2 cellular contexts compared by ENCODE assay signal in the genomic region with DNA sequence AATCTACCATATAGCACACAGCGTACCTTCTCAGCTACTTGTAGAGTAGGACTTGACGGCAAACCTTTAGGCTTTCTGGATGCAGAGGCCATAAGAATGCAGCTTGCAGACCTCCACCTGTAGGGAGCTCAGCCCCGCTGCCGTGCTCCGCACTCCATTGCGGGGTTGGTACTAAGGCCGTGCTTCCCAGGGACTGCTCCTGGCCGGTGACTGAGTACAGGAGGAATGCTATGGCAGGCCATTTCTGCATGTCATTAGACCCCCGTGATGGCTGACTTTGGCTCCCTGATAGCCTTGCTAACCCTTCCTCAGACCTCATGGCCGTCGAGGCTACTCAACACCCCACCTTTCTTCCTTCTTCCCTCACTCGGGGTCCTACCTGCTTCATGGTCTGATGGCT.
TF ChIP-seq lines count a peak whose summit lies in the region.

No MANE protein-coding gene starts in this region.

TF ChIP-seq in GM23338, 12 proteins besides CTCF, POLR2A, EP300 and RAD21:
- no peak for TF ChIP-seq JUNB (IDR thresholded peaks at IDR 0.05; ENCODE audit: unreplicated experiment)
- no peak for TF ChIP-seq STAT1 (IDR thresholded peaks at IDR 0.05; ENCODE audit: unreplicated experiment)
- TF ChIP-seq NANOG (IDR thresholded peaks at IDR 0.05; ENCODE audit: borderline replicate concordance), result no peak
- no peak for TF ChIP-seq EZH2 (IDR thresholded peaks at IDR 0.05; ENCODE audit: low read depth, unreplicated experiment)
- no peak for TF ChIP-seq CREB1 (CRISPR knock-in tag; IDR thresholded peaks at IDR 0.05; ENCODE audit: low read depth)
- TF ChIP-seq ZNF114 (CRISPR knock-in tag; IDR thresholded peaks at IDR 0.05), result no peak
- TF ChIP-seq, protein P1, sequence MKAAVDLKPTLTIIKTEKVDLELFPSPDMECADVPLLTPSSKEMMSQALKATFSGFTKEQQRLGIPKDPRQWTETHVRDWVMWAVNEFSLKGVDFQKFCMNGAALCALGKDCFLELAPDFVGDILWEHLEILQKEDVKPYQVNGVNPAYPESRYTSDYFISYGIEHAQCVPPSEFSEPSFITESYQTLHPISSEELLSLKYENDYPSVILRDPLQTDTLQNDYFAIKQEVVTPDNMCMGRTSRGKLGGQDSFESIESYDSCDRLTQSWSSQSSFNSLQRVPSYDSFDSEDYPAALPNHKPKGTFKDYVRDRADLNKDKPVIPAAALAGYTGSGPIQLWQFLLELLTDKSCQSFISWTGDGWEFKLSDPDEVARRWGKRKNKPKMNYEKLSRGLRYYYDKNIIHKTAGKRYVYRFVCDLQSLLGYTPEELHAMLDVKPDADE (IDR thresholded peaks at IDR 0.05), result no peak
- TF ChIP-seq, protein P2, sequence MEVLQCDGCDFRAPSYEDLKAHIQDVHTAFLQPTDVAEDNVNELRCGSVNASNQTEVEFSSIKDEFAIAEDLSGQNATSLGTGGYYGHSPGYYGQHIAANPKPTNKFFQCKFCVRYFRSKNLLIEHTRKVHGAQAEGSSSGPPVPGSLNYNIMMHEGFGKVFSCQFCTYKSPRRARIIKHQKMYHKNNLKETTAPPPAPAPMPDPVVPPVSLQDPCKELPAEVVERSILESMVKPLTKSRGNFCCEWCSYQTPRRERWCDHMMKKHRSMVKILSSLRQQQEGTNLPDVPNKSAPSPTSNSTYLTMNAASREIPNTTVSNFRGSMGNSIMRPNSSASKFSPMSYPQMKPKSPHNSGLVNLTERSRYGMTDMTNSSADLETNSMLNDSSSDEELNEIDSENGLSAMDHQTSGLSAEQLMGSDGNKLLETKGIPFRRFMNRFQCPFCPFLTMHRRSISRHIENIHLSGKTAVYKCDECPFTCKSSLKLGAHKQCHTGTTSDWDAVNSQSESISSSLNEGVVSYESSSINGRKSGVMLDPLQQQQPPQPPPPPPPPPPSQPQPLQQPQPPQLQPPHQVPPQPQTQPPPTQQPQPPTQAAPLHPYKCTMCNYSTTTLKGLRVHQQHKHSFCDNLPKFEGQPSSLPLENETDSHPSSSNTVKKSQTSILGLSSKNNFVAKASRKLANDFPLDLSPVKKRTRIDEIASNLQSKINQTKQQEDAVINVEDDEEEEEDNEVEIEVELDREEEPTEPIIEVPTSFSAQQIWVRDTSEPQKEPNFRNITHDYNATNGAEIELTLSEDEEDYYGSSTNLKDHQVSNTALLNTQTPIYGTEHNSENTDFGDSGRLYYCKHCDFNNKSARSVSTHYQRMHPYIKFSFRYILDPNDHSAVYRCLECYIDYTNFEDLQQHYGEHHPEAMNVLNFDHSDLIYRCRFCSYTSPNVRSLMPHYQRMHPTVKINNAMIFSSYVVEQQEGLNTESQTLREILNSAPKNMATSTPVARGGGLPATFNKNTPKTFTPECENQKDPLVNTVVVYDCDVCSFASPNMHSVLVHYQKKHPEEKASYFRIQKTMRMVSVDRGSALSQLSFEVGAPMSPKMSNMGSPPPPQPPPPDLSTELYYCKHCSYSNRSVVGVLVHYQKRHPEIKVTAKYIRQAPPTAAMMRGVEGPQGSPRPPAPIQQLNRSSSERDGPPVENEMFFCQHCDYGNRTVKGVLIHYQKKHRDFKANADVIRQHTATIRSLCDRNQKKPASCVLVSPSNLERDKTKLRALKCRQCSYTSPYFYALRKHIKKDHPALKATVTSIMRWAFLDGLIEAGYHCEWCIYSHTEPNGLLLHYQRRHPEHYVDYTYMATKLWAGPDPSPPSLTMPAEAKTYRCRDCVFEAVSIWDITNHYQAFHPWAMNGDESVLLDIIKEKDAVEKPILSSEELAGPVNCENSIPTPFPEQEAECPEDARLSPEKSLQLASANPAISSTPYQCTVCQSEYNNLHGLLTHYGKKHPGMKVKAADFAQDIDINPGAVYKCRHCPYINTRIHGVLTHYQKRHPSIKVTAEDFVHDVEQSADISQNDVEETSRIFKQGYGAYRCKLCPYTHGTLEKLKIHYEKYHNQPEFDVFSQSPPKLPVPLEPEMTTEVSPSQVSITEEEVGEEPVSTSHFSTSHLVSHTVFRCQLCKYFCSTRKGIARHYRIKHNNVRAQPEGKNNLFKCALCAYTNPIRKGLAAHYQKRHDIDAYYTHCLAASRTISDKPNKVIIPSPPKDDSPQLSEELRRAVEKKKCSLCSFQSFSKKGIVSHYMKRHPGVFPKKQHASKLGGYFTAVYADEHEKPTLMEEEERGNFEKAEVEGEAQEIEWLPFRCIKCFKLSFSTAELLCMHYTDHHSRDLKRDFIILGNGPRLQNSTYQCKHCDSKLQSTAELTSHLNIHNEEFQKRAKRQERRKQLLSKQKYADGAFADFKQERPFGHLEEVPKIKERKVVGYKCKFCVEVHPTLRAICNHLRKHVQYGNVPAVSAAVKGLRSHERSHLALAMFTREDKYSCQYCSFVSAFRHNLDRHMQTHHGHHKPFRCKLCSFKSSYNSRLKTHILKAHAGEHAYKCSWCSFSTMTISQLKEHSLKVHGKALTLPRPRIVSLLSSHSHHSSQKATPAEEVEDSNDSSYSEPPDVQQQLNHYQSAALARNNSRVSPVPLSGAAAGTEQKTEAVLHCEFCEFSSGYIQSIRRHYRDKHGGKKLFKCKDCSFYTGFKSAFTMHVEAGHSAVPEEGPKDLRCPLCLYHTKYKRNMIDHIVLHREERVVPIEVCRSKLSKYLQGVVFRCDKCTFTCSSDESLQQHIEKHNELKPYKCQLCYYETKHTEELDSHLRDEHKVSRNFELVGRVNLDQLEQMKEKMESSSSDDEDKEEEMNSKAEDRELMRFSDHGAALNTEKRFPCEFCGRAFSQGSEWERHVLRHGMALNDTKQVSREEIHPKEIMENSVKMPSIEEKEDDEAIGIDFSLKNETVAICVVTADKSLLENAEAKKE (CRISPR knock-in tag; IDR thresholded peaks at IDR 0.05), result no peak
- TF ChIP-seq POLR2AphosphoS5 (IDR thresholded peaks at IDR 0.05; ENCODE audit: low read depth), result no peak

TF ChIP-seq in K562, 482 proteins besides CTCF, POLR2A, EP300 and RAD21:
- TF ChIP-seq HNRNPUL1 (IDR thresholded peaks at IDR 0.05; ENCODE audit: low read length) (no peak), ETV1 (tag; conservative IDR thresholded peaks at IDR 0.05; ENCODE audit: low read depth) (no peak), ZNF239 (CRISPR knock-in tag; IDR thresholded peaks at IDR 0.05) (no peak), NCOR1 (IDR thresholded peaks at IDR 0.05) (no peak), ZBTB8A (IDR thresholded peaks at IDR 0.05; ENCODE audit: partially characterized antibody) (no peak), TEAD2 (tag; IDR thresholded peaks at IDR 0.05) (no peak), FOXA3 (CRISPR knock-in tag; conservative IDR thresholded peaks at IDR 0.05 in 1 of 2, IDR thresholded peaks at IDR 0.05 in 1 of 2) (no peak), TAF7 (tag; IDR thresholded peaks at IDR 0.05) (no peak), HCFC1 (IDR thresholded peaks at IDR 0.05; ENCODE audit: low read depth, low read length) (no peak), ZFX (CRISPR knock-in tag; IDR thresholded peaks at IDR 0.05) (no peak), MAFF (IDR thresholded peaks at IDR 0.05; ENCODE audit: low read length) (no peak), HNRNPK (IDR thresholded peaks at IDR 0.05; ENCODE audit: low read depth, low read length, poor library complexity, severe bottlenecking) (no peak)
- TF ChIP-seq, protein P3, sequence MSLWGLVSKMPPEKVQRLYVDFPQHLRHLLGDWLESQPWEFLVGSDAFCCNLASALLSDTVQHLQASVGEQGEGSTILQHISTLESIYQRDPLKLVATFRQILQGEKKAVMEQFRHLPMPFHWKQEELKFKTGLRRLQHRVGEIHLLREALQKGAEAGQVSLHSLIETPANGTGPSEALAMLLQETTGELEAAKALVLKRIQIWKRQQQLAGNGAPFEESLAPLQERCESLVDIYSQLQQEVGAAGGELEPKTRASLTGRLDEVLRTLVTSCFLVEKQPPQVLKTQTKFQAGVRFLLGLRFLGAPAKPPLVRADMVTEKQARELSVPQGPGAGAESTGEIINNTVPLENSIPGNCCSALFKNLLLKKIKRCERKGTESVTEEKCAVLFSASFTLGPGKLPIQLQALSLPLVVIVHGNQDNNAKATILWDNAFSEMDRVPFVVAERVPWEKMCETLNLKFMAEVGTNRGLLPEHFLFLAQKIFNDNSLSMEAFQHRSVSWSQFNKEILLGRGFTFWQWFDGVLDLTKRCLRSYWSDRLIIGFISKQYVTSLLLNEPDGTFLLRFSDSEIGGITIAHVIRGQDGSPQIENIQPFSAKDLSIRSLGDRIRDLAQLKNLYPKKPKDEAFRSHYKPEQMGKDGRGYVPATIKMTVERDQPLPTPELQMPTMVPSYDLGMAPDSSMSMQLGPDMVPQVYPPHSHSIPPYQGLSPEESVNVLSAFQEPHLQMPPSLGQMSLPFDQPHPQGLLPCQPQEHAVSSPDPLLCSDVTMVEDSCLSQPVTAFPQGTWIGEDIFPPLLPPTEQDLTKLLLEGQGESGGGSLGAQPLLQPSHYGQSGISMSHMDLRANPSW (CRISPR knock-in tag; IDR thresholded peaks at IDR 0.05), result no peak
